Comparison of ENCODE assay signal across 16 cellular contexts in the genomic region with DNA sequence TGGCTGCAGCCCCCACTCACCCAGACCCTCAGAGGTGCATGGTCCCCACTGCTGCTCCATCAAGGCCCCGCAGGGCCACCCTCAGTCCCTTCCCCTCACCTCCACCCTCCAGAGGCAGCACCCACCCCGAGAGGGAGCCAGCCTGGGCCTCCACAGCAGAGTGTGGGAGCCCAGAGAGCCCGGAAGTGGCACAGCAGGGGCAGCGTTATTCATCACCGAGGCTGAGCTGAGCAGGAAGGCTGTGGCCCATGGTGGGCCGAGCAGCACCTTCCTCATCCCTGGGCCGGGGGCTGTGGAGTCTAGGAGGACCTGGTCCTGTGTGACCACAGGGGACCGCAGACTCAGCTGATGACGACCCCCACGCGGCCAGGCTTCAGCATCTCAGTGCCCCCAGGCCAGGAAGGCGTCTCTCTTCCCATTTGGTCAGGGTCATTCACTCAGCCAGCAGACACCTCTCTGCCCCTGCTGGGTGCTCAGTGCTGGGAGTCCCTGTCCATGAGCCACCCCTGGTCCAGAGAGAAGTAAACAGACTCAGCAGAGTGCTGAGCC.
"Had no signal": no experiment of that assay in that cellular context is flagged by ENCODE, and none has a peak within 500 bp of the region (broad histone marks: within the 10 kb centered on the region; RNA-seq: fewer than 3 reads in every experiment).

No MANE protein-coding gene starts in this region.

- ATAC-seq: activated CD8-positive, alpha-beta T cell treated with anti-CD3 and anti-CD28 coated beads, Interleukin-2, amount 10 ng/mL, durations not matched to agents 7 days and 5 days; activated naive CD8-positive, alpha-beta T cell treated with anti-CD3 and anti-CD28 coated beads, Interleukin-2, amount 50 U/mL, for 24 hours had no signal

- H3K36me3 ChIP-seq: ascending aorta, colonic mucosa, gastrocnemius medialis, neutrophil had no signal

- H3K4me2 ChIP-seq: hepatocyte had no signal

- H3K4me3 Mint-ChIP-seq: activated CD8-positive, alpha-beta T cell treated with anti-CD3 and anti-CD28 coated beads, Interleukin-2, amount 10 ng/mL, durations not matched to agents 7 days and 5 days; activated naive CD8-positive, alpha-beta T cell treated with anti-CD3 and anti-CD28 coated beads, Interleukin-2, amount 50 U/mL, for 24 hours; naive B cell had no signal

- H3K27ac ChIP-seq: colonic mucosa, hepatocyte, neutrophil had no signal

- H3K36me3 Mint-ChIP-seq: naive B cell had no signal

- H3K27ac Mint-ChIP-seq: activated CD8-positive, alpha-beta T cell treated with anti-CD3 and anti-CD28 coated beads, Interleukin-2, amount 10 ng/mL, durations not matched to agents 7 days and 5 days; activated naive CD8-positive, alpha-beta T cell treated with anti-CD3 and anti-CD28 coated beads, Interleukin-2, amount 50 U/mL, for 24 hours had no signal

- H3K9me3 Mint-ChIP-seq: activated naive CD8-positive, alpha-beta T cell treated with anti-CD3 and anti-CD28 coated beads, Interleukin-2, amount 50 U/mL, for 24 hours had no signal

- H3K4me3 ChIP-seq: ascending aorta, colonic mucosa, gastrocnemius medialis, hepatocyte, lung had no signal

- H2AFZ ChIP-seq: hepatocyte had no signal

- H3K27me3 ChIP-seq: ascending aorta, colonic mucosa, gastrocnemius medialis, hepatocyte had no signal

- H3K4me1 Mint-ChIP-seq: activated naive CD8-positive, alpha-beta T cell treated with anti-CD3 and anti-CD28 coated beads, Interleukin-2, amount 50 U/mL, for 24 hours had no signal

- H3K79me2 ChIP-seq: hepatocyte had no signal

- H3K4me1 ChIP-seq: colonic mucosa had no signal

- DNase-seq: activated CD4-positive, alpha-beta T cell treated with anti-CD3 and anti-CD28 coated beads for 4 hours; activated CD8-positive, alpha-beta memory T cell treated with anti-CD3 and anti-CD28 coated beads, Interleukin-2, amount 50 U/mL, for 48 hours; activated CD8-positive, alpha-beta T cell treated with anti-CD3 and anti-CD28 coated beads, Interleukin-2, amount 10 ng/mL, durations not matched to agents 7 days and 5 days; activated naive CD4-positive, alpha-beta T cell treated with Interleukin-2 at 50 U/mL for 16 hours; activated naive CD8-positive, alpha-beta T cell treated with anti-CD3 and anti-CD28 coated beads, Interleukin-2, amount 50 U/mL, for 24 hours; colonic mucosa; gastrocnemius medialis; kidney glomerular epithelial cell; naive B cell; stimulated activated CD4-positive, alpha-beta T cell treated with anti-CD3 and anti-CD28 coated beads, Interleukin-2, amount 100 ng/mL, for 24 hours; stimulated activated naive CD4-positive, alpha-beta T cell treated with Interleukin-2 at 50 U/mL for 16 hours; T1000 had no signal

- H3K9me3 ChIP-seq: ascending aorta, colonic mucosa, gastrocnemius medialis, neutrophil had no signal
